Comparison of ENCODE assay signal across 26 cellular contexts in the genomic region with DNA sequence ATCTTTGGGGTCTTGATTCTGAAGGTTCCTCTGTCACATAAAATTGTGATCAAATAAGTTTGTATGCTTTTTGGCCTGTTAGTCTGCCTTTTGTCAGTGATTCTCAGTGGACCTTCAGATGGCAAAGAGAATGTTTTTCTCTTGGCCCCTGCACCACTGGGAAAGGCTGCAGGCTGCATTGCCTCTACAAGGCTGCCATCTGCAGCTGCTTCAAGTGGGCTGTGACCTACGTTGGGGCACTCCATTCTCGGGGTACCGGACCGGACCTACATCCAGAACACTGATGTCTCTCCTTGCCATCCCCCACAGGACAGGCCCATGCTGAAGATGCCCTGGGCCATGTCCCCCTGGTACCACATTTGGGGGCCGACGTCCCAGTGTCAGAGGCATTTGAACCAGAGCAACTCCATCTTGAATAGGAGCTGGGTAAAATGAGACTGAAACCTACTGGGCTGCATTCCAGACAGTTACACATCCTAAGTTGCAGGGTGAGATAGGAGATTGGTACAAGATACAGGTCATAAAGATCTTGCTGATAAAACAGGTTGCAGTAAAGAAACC. TPM values are rescaled to one million over a fixed set of nuclear protein-coding genes. Genes with fewer than 3 reads are reported as not detected.
"Had no signal": no experiment of that assay in that cellular context is flagged by ENCODE, and none has a peak within 500 bp of the region (broad histone marks: within the 10 kb centered on the region; RNA-seq: fewer than 3 reads in every experiment).

No MANE protein-coding gene starts in this region.

- FAIRE-seq: bronchial epithelial cell, colon, endometrium, kidney, pancreas, small intestine had no signal

- H3K36me3 ChIP-seq: gastrocnemius medialis, pancreas, sigmoid colon, suprapubic skin, tibial artery had no signal

- H3K27ac ChIP-seq: epithelial cell of prostate, gastrocnemius medialis, pancreas, psoas muscle, sigmoid colon, suprapubic skin, tibial artery had no signal

- H3K9me3 ChIP-seq: gastrocnemius medialis, pancreas, psoas muscle, sigmoid colon, suprapubic skin, tibial artery had no signal

- H3K4me1 ChIP-seq: pancreas, sigmoid colon, suprapubic skin had no signal

- ATAC-seq: activated CD4-positive, alpha-beta T cell treated with anti-CD3 and anti-CD28 coated beads for 36 hours; gastrocnemius medialis; left colon; naive thymus-derived CD4-positive, alpha-beta T cell; pancreas; stimulated activated effector memory CD8-positive, alpha-beta T cell treated with anti-CD3 and anti-CD28 coated beads, Interleukin-12 subunit alpha, Interleukin-12 subunit beta, amount 100 ng/mL, for 72 hours had no signal

- H3K4me3 ChIP-seq: gastrocnemius medialis, pancreas, psoas muscle, sigmoid colon, suprapubic skin, tibial artery had no signal

- DNase-seq: activated CD4-positive, alpha-beta T cell treated with anti-CD3 and anti-CD28 coated beads for 36 hours; activated CD4-positive, CD25-positive, alpha-beta regulatory T cell; activated effector memory CD4-positive, alpha-beta T cell treated with Interleukin-2 at 50 U/mL for 16 hours; activated naive CD4-positive, alpha-beta T cell treated with Interleukin-2 at 50 U/mL for 16 hours; activated T-cell treated with anti-CD3 and anti-CD28 coated beads for 4 hours; dermis blood vessel endothelial cell; effector CD8-positive, alpha-beta T cell; gastrocnemius medialis; immature natural killer cell; kidney; left colon; mammary epithelial cell; naive thymus-derived CD4-positive, alpha-beta T cell; pancreas; psoas muscle; sigmoid colon; small intestine; stimulated activated CD4-positive, alpha-beta T cell treated with anti-CD3 and anti-CD28 coated beads, Interleukin-4, amount 100 ng/mL, for 24 hours; tibial artery had no signal

- H3K27me3 ChIP-seq: gastrocnemius medialis, pancreas, sigmoid colon, suprapubic skin, tibial artery had no signal

RNA-seq across cellular contexts. Expression of gene HAPLN3, which starts 55.3 kb away (rescaled TPM):
- polyA plus RNA-seq: neural cell had no signal
